In genomic region chr6:144657691-144658090, GRCh38 we compare ENCODE assay signal across 15 cellular contexts.
DNase-seq lines count a peak whose midpoint lies in the region; ATAC-seq and TF ChIP-seq lines count a peak whose summit lies in the region.
"Had no signal": no experiment of that assay in that cellular context is flagged by ENCODE, and none has a peak within 500 bp of the region (broad histone marks: within the 10 kb centered on the region; RNA-seq: fewer than 3 reads in every experiment).

No MANE protein-coding gene starts in this region.

- H3K27me3 Mint-ChIP-seq in immature natural killer cell (ENCODE audit: low read depth in 3 of 3): peaks cover 0 to 5% (median 0%) of the 10 kb centered on the region in 3 donors
- no peaks in the 10 kb centered on the region for H3K27me3 Mint-ChIP-seq in CD14-positive monocyte (ENCODE audit: low read depth in 3 of 3)
- H3K27me3 Mint-ChIP-seq: stimulated activated memory B cell treated with anti-CD40 and anti-IgM and Interleukin-4, amounts not matched to agents 10 μg/mL and 1 μg/mL and 100 μg/mL, for 72 hours had no signal

- TF ChIP-seq CTCF in CD14-positive monocyte (IDR thresholded peaks at IDR 0.05): no peak

- no peak overlapping the region for H3K9ac ChIP-seq in SK-N-MC (ENCODE audit: insufficient read length)

- peak overlapping the region in 2 of 5 donors; percentile 1 to 22 for H3K4me3 Mint-ChIP-seq in immature natural killer cell
- no peak overlapping the region for H3K4me3 Mint-ChIP-seq in CD14-positive monocyte
- H3K4me3 Mint-ChIP-seq: stimulated activated memory B cell treated with anti-CD40 and anti-IgM and Interleukin-4, amounts not matched to agents 10 μg/mL and 1 μg/mL and 100 μg/mL, for 72 hours had no signal

- peak overlapping the region; percentile 55 for H3K27ac ChIP-seq in SK-N-MC
- H3K27ac ChIP-seq: left lung had no signal

- H3K4me1 Mint-ChIP-seq in immature natural killer cell (peaks cover 78 to 94% of the 10 kb centered on the region in 2 donors), CD14-positive monocyte (peaks cover 63% of the 10 kb centered on the region)

- H3K9me3 Mint-ChIP-seq in immature natural killer cell: no peaks in the 10 kb centered on the region
- peaks cover 0 to 1% (median 0%) of the 10 kb centered on the region in 7 donors for H3K9me3 Mint-ChIP-seq in CD14-positive monocyte
- H3K9me3 Mint-ChIP-seq: stimulated activated memory B cell treated with anti-CD40 and anti-IgM and Interleukin-4, amounts not matched to agents 10 μg/mL and 1 μg/mL and 100 μg/mL, for 72 hours had no signal

- ATAC-seq in GM18861 (IDR thresholded peaks at IDR 0.05; ENCODE audit: unreplicated experiment): no peak
- ATAC-seq: activated CD4-positive, CD25-positive, alpha-beta regulatory T cell treated with anti-CD3 and anti-CD28 coated beads, Interleukin-2, amount 50 U/mL, for 24 hours; left lung; stimulated activated memory B cell treated with anti-CD40 and anti-IgM and Interleukin-4, amounts not matched to agents 10 μg/mL and 1 μg/mL and 100 μg/mL, for 72 hours had no signal

- intact Hi-C loops in CD14-positive monocyte (cut with micrococcal nuclease): no loop called here

- H3K36me3 Mint-ChIP-seq in immature natural killer cell (no peaks in the 10 kb centered on the region), CD14-positive monocyte (peaks cover 9 to 14% of the 10 kb centered on the region in 2 donors)

- H3K4me3 ChIP-seq in SK-N-MC: peak overlapping the region; percentile 4; the same call in 1 of the 2 replicates
- H3K4me3 ChIP-seq: left lung had no signal

- no peaks in the 10 kb centered on the region for H3K9me3 ChIP-seq in SK-N-MC (ENCODE audit: low read depth, low read length)
- H3K9me3 ChIP-seq: left lung had no signal

- H3K27ac Mint-ChIP-seq in immature natural killer cell: peak overlapping the region; percentile 11 to 53 (median 41)
- peak overlapping the region in 2 of 7 donors; percentile 21 to 42 for H3K27ac Mint-ChIP-seq in CD14-positive monocyte
- H3K27ac Mint-ChIP-seq: stimulated activated memory B cell treated with anti-CD40 and anti-IgM and Interleukin-4, amounts not matched to agents 10 μg/mL and 1 μg/mL and 100 μg/mL, for 72 hours had no signal

- DNase-seq in DMS153 treated with DMSO at 0.1 percent for 48 hours (lab: John Stamatoyannopoulos, UW; ENCODE audit: unreplicated experiment) (peak; percentile 34), LoVo (ENCODE audit: low spot score) (peak; percentile 31), SK-N-MC (ENCODE audit: low read depth, low spot score) (no peak), immature natural killer cell (no peak), dedifferentiated amniotic fluid mesenchymal stem cell (ENCODE audit: extremely low spot score) (no peak), CD14-positive monocyte (ENCODE audit: low spot score) (no peak), NK-92 (lab: John Stamatoyannopoulos, UW; ENCODE audit: unreplicated experiment) (no peak)
- DNase-seq: activated gamma-delta T cell treated with Interleukin-2 at 50 U/mL for 16 hours, cortex of kidney, foreskin fibroblast, NCI-H1930 had no signal

- H3K36me3 ChIP-seq in SK-N-MC (ENCODE audit: insufficient read depth, low read length): no peaks in the 10 kb centered on the region
- H3K36me3 ChIP-seq: left lung had no signal

Comparison
In these comparisons a context has a peak if more than half of its experiments do, and no peak if none do; other contexts are left out.
1. DNase-seq: peak in DMS153 treated with DMSO at 0.1 percent for 48 hours (single experiment) and LoVo (single experiment); none in SK-N-MC (single experiment), immature natural killer cell (0 of 3), dedifferentiated amniotic fluid mesenchymal stem cell (single experiment), CD14-positive monocyte (single experiment) and NK-92 (single experiment).